ENCODE assay signal across 21 cellular contexts in genomic region chr4:176919631-176920030, GRCh38.
DNase-seq lines count a peak whose midpoint lies in the region; ATAC-seq, FAIRE-seq and TF ChIP-seq lines count a peak whose summit lies in the region.
"Had no signal": no experiment of that assay in that cellular context is flagged by ENCODE, and none has a peak within 500 bp of the region (broad histone marks: within the 10 kb centered on the region; RNA-seq: fewer than 3 reads in every experiment).

No MANE protein-coding gene starts in this region.

- no peak overlapping the region for H3K27ac ChIP-seq in foreskin keratinocyte
- H3K27ac ChIP-seq in pancreas = no peak overlapping the region
- H3K27ac ChIP-seq: 22Rv1, A549, C4-2B, HL-60 had no signal

- no peaks in the 10 kb centered on the region for H3K9me3 ChIP-seq in pancreas

- no peak for FAIRE-seq in pancreas (lab: Jason Lieb, UNC)
- FAIRE-seq: A549 had no signal

- TF ChIP-seq CTCF in foreskin keratinocyte (conservative IDR thresholded peaks at IDR 0.05) = no peak
- TF ChIP-seq CTCF in pancreas (IDR thresholded peaks at IDR 0.05) = no peak

- no peak overlapping the region for H3K4me3 Mint-ChIP-seq in T-helper 2 cell treated with Interferon-gamma antibody and Interleukin-4, amounts not matched to agents 5 μg/mL and 100 μg/mL, for 36 hours
- H3K4me3 Mint-ChIP-seq: CD4-positive, alpha-beta memory T cell; HFFc6 had no signal

- H3K9me3 Mint-ChIP-seq in T-helper 2 cell treated with Interferon-gamma antibody and Interleukin-4, amounts not matched to agents 5 μg/mL and 100 μg/mL, for 36 hours = peaks cover 10% of the 10 kb centered on the region

- H3K4me1 Mint-ChIP-seq in T-helper 2 cell treated with Interferon-gamma antibody and Interleukin-4, amounts not matched to agents 5 μg/mL and 100 μg/mL, for 36 hours (ENCODE audit: low read depth) = no peaks in the 10 kb centered on the region
- H3K4me1 Mint-ChIP-seq: CD4-positive, alpha-beta memory T cell had no signal

- H3K36me3 ChIP-seq in pancreas = no peaks in the 10 kb centered on the region

- no peak overlapping the region for H3K4me3 ChIP-seq in pancreas
- H3K4me3 ChIP-seq: A549 had no signal

- ATAC-seq in SK-N-SH treated with all-trans-retinoic acid at 6 μM for 48 hours (peak; percentile 36; the same call in 2 of the 3 replicates), foreskin keratinocyte (peak; percentile 56), pancreas (no peak)
- ATAC-seq: A549, HCT116 had no signal

- intact Hi-C loops in pancreas (cut with DNase I) = no loop called here

- no peaks in the 10 kb centered on the region for H3K36me3 Mint-ChIP-seq in T-helper 2 cell treated with Interferon-gamma antibody and Interleukin-4, amounts not matched to agents 5 μg/mL and 100 μg/mL, for 36 hours (ENCODE audit: low read depth)
- H3K36me3 Mint-ChIP-seq: CD4-positive, alpha-beta memory T cell had no signal

- H3K27ac Mint-ChIP-seq in T-helper 2 cell treated with Interferon-gamma antibody and Interleukin-4, amounts not matched to agents 5 μg/mL and 100 μg/mL, for 36 hours = no peak overlapping the region
- H3K27ac Mint-ChIP-seq: CD4-positive, alpha-beta memory T cell had no signal

- no peaks in the 10 kb centered on the region for H3K27me3 Mint-ChIP-seq in T-helper 2 cell treated with Interferon-gamma antibody and Interleukin-4, amounts not matched to agents 5 μg/mL and 100 μg/mL, for 36 hours (ENCODE audit: low read depth)
- H3K27me3 Mint-ChIP-seq: CD4-positive, alpha-beta memory T cell had no signal

- H3K27me3 ChIP-seq in foreskin keratinocyte (no peaks in the 10 kb centered on the region), pancreas (no peaks in the 10 kb centered on the region)

- DNase-seq in ELR (ENCODE audit: low read depth) (peak; percentile 47), RKO (ENCODE audit: low spot score) (peak; percentile 94), foreskin keratinocyte (no peak), pancreas (no peak), UCSD-AML1 (lab: John Stamatoyannopoulos, UW; ENCODE audit: unreplicated experiment) (no peak), CD1c-positive myeloid dendritic cell (ENCODE audit: extremely low spot score) (no peak)
- no peak for DNase-seq in T-helper 2 cell treated with Interferon-gamma antibody and Interleukin-4, amounts not matched to agents 5 μg/mL and 100 μg/mL, for 36 hours (ENCODE audit: low spot score)
- DNase-seq: AML-193; CD4-positive, alpha-beta memory T cell; DMS153; DMS79; GF-D8; GOT3; H7; HFFc6 had no signal

- WGBS in pancreas, 2 donors = 62 to 78% methylated on average over 2 of the region's 2 CpGs

- H3K4me1 ChIP-seq in foreskin keratinocyte (peaks cover 22% of the 10 kb centered on the region), pancreas (no peaks in the 10 kb centered on the region)
- H3K4me1 ChIP-seq: A549 had no signal

TF ChIP-seq in SK-N-SH treated with all-trans-retinoic acid at 6 μM for 48 hours, 23 proteins besides CTCF, POLR2A, EP300 and RAD21:
- no peak for TF ChIP-seq ESRRG (CRISPR knock-in tag; IDR thresholded peaks at IDR 0.05)
- TF ChIP-seq POU6F1 (CRISPR knock-in tag; IDR thresholded peaks at IDR 0.05; ENCODE audit: borderline replicate concordance, low read depth) = no peak
- TF ChIP-seq TOX (CRISPR knock-in tag; IDR thresholded peaks at IDR 0.05; ENCODE audit: borderline replicate concordance) = no peak
- no peak for TF ChIP-seq RARB (CRISPR knock-in tag; IDR thresholded peaks at IDR 0.05)
- no peak for TF ChIP-seq GLIS3 (CRISPR knock-in tag; IDR thresholded peaks at IDR 0.05)
- no peak for TF ChIP-seq CSDC2 (CRISPR knock-in tag; IDR thresholded peaks at IDR 0.05)
- TF ChIP-seq ZNF8 (CRISPR knock-in tag; IDR thresholded peaks at IDR 0.05) = no peak
- no peak for TF ChIP-seq ZFP30 (CRISPR knock-in tag; IDR thresholded peaks at IDR 0.05)
- TF ChIP-seq PATZ1 (CRISPR knock-in tag; IDR thresholded peaks at IDR 0.05; ENCODE audit: borderline replicate concordance) = no peak
- no peak for TF ChIP-seq ZNF70 (CRISPR knock-in tag; IDR thresholded peaks at IDR 0.05)
- no peak for TF ChIP-seq PPARA (CRISPR knock-in tag; IDR thresholded peaks at IDR 0.05; ENCODE audit: borderline replicate concordance)
- TF ChIP-seq ZNF565 (CRISPR knock-in tag; conservative IDR thresholded peaks at IDR 0.05; ENCODE audit: low read depth) = no peak
- TF ChIP-seq BACH2 (CRISPR knock-in tag; IDR thresholded peaks at IDR 0.05; ENCODE audit: borderline replicate concordance) = no peak
- TF ChIP-seq, protein P1, sequence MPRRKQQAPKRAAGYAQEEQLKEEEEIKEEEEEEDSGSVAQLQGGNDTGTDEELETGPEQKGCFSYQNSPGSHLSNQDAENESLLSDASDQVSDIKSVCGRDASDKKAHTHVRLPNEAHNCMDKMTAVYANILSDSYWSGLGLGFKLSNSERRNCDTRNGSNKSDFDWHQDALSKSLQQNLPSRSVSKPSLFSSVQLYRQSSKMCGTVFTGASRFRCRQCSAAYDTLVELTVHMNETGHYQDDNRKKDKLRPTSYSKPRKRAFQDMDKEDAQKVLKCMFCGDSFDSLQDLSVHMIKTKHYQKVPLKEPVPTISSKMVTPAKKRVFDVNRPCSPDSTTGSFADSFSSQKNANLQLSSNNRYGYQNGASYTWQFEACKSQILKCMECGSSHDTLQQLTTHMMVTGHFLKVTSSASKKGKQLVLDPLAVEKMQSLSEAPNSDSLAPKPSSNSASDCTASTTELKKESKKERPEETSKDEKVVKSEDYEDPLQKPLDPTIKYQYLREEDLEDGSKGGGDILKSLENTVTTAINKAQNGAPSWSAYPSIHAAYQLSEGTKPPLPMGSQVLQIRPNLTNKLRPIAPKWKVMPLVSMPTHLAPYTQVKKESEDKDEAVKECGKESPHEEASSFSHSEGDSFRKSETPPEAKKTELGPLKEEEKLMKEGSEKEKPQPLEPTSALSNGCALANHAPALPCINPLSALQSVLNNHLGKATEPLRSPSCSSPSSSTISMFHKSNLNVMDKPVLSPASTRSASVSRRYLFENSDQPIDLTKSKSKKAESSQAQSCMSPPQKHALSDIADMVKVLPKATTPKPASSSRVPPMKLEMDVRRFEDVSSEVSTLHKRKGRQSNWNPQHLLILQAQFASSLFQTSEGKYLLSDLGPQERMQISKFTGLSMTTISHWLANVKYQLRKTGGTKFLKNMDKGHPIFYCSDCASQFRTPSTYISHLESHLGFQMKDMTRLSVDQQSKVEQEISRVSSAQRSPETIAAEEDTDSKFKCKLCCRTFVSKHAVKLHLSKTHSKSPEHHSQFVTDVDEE (CRISPR knock-in tag; IDR thresholded peaks at IDR 0.05) = no peak
- TF ChIP-seq CREB5 (CRISPR knock-in tag; IDR thresholded peaks at IDR 0.05; ENCODE audit: low read depth) = no peak
TF ChIP-seq in SK-N-SH treated with all-trans-retinoic acid at 6 μM for 48 hours: peak in this region for 0.

Comparison
In these comparisons a context has a peak if more than half of its experiments do, and no peak if none do; other contexts are left out.
1. DNase-seq: peak in ELR (single experiment) and RKO (single experiment); none in foreskin keratinocyte (0 of 2), pancreas (0 of 6), T-helper 2 cell treated with Interferon-gamma antibody and Interleukin-4, amounts not matched to agents 5 μg/mL and 100 μg/mL, for 36 hours (single experiment), UCSD-AML1 (single experiment) and CD1c-positive myeloid dendritic cell (single experiment).
2. ATAC-seq: peak in SK-N-SH treated with all-trans-retinoic acid at 6 μM for 48 hours (single experiment) and foreskin keratinocyte (single experiment); none in pancreas (0 of 4).